10 cellular contexts compared by ENCODE assay signal in genomic region chr12:63915105-63915830, GRCh38.
DNase-seq lines count a peak whose midpoint lies in the region; FAIRE-seq and TF ChIP-seq lines count a peak whose summit lies in the region.
"Had no signal": no experiment of that assay in that cellular context is flagged by ENCODE, and none has a peak within 500 bp of the region (broad histone marks: within the 10 kb centered on the region; RNA-seq: fewer than 3 reads in every experiment).

No MANE protein-coding gene starts in this region.

- in situ Hi-C loops in ACHN (cut with HindIII; ENCODE audit: low pct_ligation_motif_present, low pct_unique_long_range_greater_than_20kb, low sequenced_read_pairs) = no loop called here

- H3K4me1 ChIP-seq in adipocyte (ENCODE audit: control insufficient read depth, insufficient read depth, low read length) (peaks cover 49% of the 10 kb centered on the region), SJCRH30 (peaks cover 28% of the 10 kb centered on the region), esophagus squamous epithelium (peaks cover 7 to 52% (median 32%) of the 10 kb centered on the region in 3 donors)

- H3K36me3 ChIP-seq in adipocyte (ENCODE audit: control insufficient read depth, insufficient read depth, low read length, severe bottlenecking) (no peaks in the 10 kb centered on the region), SJCRH30 (no peaks in the 10 kb centered on the region), esophagus squamous epithelium (no peaks in the 10 kb centered on the region)

- WGBS in esophagus squamous epithelium, 2 donors = 26 to 31% methylated on average over 2 of the region's 2 CpGs

- FAIRE-seq in islet of Langerhans (lab: Jason Lieb, UNC) = peak; percentile 66

- TF ChIP-seq CTCF in esophagus squamous epithelium (IDR thresholded peaks at IDR 0.05) = no peak

- H3K9me3 ChIP-seq in adipocyte (ENCODE audit: control insufficient read depth, low read length) (no peaks in the 10 kb centered on the region), SJCRH30 (replicated peaks) (no peaks in the 10 kb centered on the region; the same call in 1 of the 2 replicates), esophagus squamous epithelium (no peaks in the 10 kb centered on the region)

- peak overlapping the region; percentile 42 for H3K9ac ChIP-seq in adipocyte (ENCODE audit: low read length)
- H3K9ac ChIP-seq: KMS-11 had no signal

- TF ChIP-seq POLR2A in esophagus squamous epithelium (IDR thresholded peaks at IDR 0.05) = no peak

- H3K27ac ChIP-seq in SJCRH30 (no peak overlapping the region), esophagus squamous epithelium (peak overlapping the region in 2 of 4 donors; percentile 34 to 52)
- H3K27ac ChIP-seq: KMS-11 had no signal

- peak; percentile 89 for DNase-seq in ACHN
- peak; percentile 44 for DNase-seq in LoVo (ENCODE audit: low spot score)
- DNase-seq in adipocyte (ENCODE audit: low read depth) = peak; percentile 51
- DNase-seq in SJCRH30 = no peak
- DNase-seq in esophagus squamous epithelium (lab: John Stamatoyannopoulos, UW) = no peak
- DNase-seq in activated CD8-positive, alpha-beta memory T cell treated with anti-CD3 and anti-CD28 coated beads, Interleukin-2, amount 50 U/mL, for 4 hours = no peak
- DNase-seq in iPS-NIHi11 (ENCODE audit: low spot score) = no peak
- DNase-seq: CD4-positive, alpha-beta T cell had no signal

- intact Hi-C loops in esophagus squamous epithelium (cut with DNase I) = no loop called here

- H3K27me3 ChIP-seq in adipocyte (replicated peaks; ENCODE audit: control insufficient read depth, insufficient read depth, low read length) = no peaks in the 10 kb centered on the region
- H3K27me3 ChIP-seq in SJCRH30 = no peaks in the 10 kb centered on the region
- no peaks in the 10 kb centered on the region for H3K27me3 ChIP-seq in esophagus squamous epithelium

- peak overlapping the region; percentile 36 for H3K4me3 ChIP-seq in adipocyte (ENCODE audit: low read length)
- no peak overlapping the region for H3K4me3 ChIP-seq in SJCRH30
- no peak overlapping the region for H3K4me3 ChIP-seq in esophagus squamous epithelium

Comparison
In these comparisons a context has a peak if more than half of its experiments do, and no peak if none do; other contexts are left out.
1. DNase-seq: peak in ACHN (single experiment), LoVo (single experiment) and adipocyte (single experiment); none in SJCRH30 (0 of 2), esophagus squamous epithelium (single experiment), activated CD8-positive, alpha-beta memory T cell treated with anti-CD3 and anti-CD28 coated beads, Interleukin-2, amount 50 U/mL, for 4 hours (single experiment) and iPS-NIHi11 (single experiment).